Comparison of ENCODE assay signal across 18 cellular contexts in genomic region chr2:239498981-239499633, GRCh38.
DNase-seq lines count a peak whose midpoint lies in the region; TF ChIP-seq lines count a peak whose summit lies in the region.
"Had no signal": no experiment of that assay in that cellular context is flagged by ENCODE, and none has a peak within 500 bp of the region (broad histone marks: within the 10 kb centered on the region; RNA-seq: fewer than 3 reads in every experiment).

No MANE protein-coding gene starts in this region.

- POLR2A ChIA-PET in CD4-positive, alpha-beta memory T cell (lab: Charles Lee; ENCODE audit: partially characterized antibody): no interaction called here

- peaks cover 24% of the 10 kb centered on the region for H3K27me3 Mint-ChIP-seq in nephron (ENCODE audit: low read depth)
- H3K27me3 Mint-ChIP-seq in CD4-positive, alpha-beta memory T cell: peaks cover 2 to 4% of the 10 kb centered on the region in 2 donors
- peaks cover 6% of the 10 kb centered on the region for H3K27me3 Mint-ChIP-seq in type B pancreatic cell

- H3K9ac ChIP-seq in adipocyte (ENCODE audit: low read length): no peak overlapping the region
- H3K9ac ChIP-seq: BLaER1 had no signal

- H3K36me3 Mint-ChIP-seq in nephron (ENCODE audit: low read depth) (no peaks in the 10 kb centered on the region), type B pancreatic cell (no peaks in the 10 kb centered on the region)
- H3K36me3 Mint-ChIP-seq in CD4-positive, alpha-beta memory T cell: no peaks in the 10 kb centered on the region

- H3K4me1 Mint-ChIP-seq in nephron (peaks cover 40% of the 10 kb centered on the region), type B pancreatic cell (ENCODE audit: unreplicated experiment) (peaks cover 15% of the 10 kb centered on the region)
- no peaks in the 10 kb centered on the region for H3K4me1 Mint-ChIP-seq in CD4-positive, alpha-beta memory T cell

- TF ChIP-seq CTCF in nephron (IDR thresholded peaks at IDR 0.05; ENCODE audit: unreplicated experiment in 3 of 3): no peak
- no peak for TF ChIP-seq CTCF in type B pancreatic cell (conservative IDR thresholded peaks at IDR 0.05)

- intact Hi-C loops in CD4-positive, alpha-beta memory T cell (cut with micrococcal nuclease): no loop called here

- peaks cover 54% of the 10 kb centered on the region for H3K27me3 ChIP-seq in adipocyte (replicated peaks; ENCODE audit: control insufficient read depth, insufficient read depth, low read length)
- no peaks in the 10 kb centered on the region for H3K27me3 ChIP-seq in CD4-positive, alpha-beta memory T cell (ENCODE audit: insufficient read depth, low read length)
- H3K27me3 ChIP-seq: BLaER1 had no signal

- no peak overlapping the region for H3K27ac ChIP-seq in CD4-positive, alpha-beta memory T cell (ENCODE audit: low read depth, low read length)
- H3K27ac ChIP-seq: BLaER1, epithelial cell of prostate, SJCRH30 had no signal

- peaks cover 22% of the 10 kb centered on the region for H3K4me1 ChIP-seq in adipocyte (ENCODE audit: control insufficient read depth, insufficient read depth, low read length)
- no peaks in the 10 kb centered on the region for H3K4me1 ChIP-seq in CD4-positive, alpha-beta memory T cell (ENCODE audit: insufficient read depth, low read length)
- H3K4me1 ChIP-seq: SJCRH30 had no signal

- H3K27ac Mint-ChIP-seq in nephron: peak overlapping the region in 2 of 3 experiments; percentile 37 to 67
- no peak overlapping the region for H3K27ac Mint-ChIP-seq in CD4-positive, alpha-beta memory T cell
- no peak overlapping the region for H3K27ac Mint-ChIP-seq in type B pancreatic cell
- H3K27ac Mint-ChIP-seq: activated T-cell treated with anti-CD3 and anti-CD28 coated beads, Interleukin-2, amount 50 U/mL, for 24 hours had no signal

- H3K4me3 ChIP-seq in adipocyte (ENCODE audit: low read length): peak overlapping the region; percentile 18
- no peak overlapping the region for H3K4me3 ChIP-seq in CD4-positive, alpha-beta memory T cell (ENCODE audit: low read length in 2 of 2)
- H3K4me3 ChIP-seq: BLaER1, SJCRH30 had no signal

- CTCF ChIA-PET in CD4-positive, alpha-beta memory T cell (lab: Charles Lee; ENCODE audit: partially characterized antibody): no interaction called here

- no peaks in the 10 kb centered on the region for H3K9me3 ChIP-seq in adipocyte (ENCODE audit: control insufficient read depth, low read length)
- no peaks in the 10 kb centered on the region for H3K9me3 ChIP-seq in CD4-positive, alpha-beta memory T cell (ENCODE audit: control insufficient read depth in 1 of 2, low read length in 2 of 2)
- H3K9me3 ChIP-seq: SJCRH30 had no signal

- no peaks in the 10 kb centered on the region for H3K36me3 ChIP-seq in adipocyte (ENCODE audit: control insufficient read depth, insufficient read depth, low read length, severe bottlenecking)
- H3K36me3 ChIP-seq in CD4-positive, alpha-beta memory T cell (ENCODE audit: insufficient read depth, low read length): no peaks in the 10 kb centered on the region
- H3K36me3 ChIP-seq: BLaER1, SJCRH30 had no signal

- no peak overlapping the region for H3K4me3 Mint-ChIP-seq in nephron
- no peak overlapping the region for H3K4me3 Mint-ChIP-seq in CD4-positive, alpha-beta memory T cell
- H3K4me3 Mint-ChIP-seq in type B pancreatic cell: no peak overlapping the region
- H3K4me3 Mint-ChIP-seq: activated T-cell treated with anti-CD3 and anti-CD28 coated beads, Interleukin-2, amount 50 U/mL, for 24 hours; nephron progenitor cell had no signal

- no peak for DNase-seq in adipocyte (ENCODE audit: low read depth)
- peak; percentile 4 for DNase-seq in fibroblast of the conjunctiva (ENCODE audit: low read depth)
- peak; percentile 66 for DNase-seq in ureter (ENCODE audit: low spot score)
- DNase-seq in NCI-H1436 treated with DMSO at 0.1 percent for 48 hours (lab: John Stamatoyannopoulos, UW): no peak
- DNase-seq in CD4-positive, alpha-beta memory T cell: no peak
- no peak for DNase-seq in type B pancreatic cell (ENCODE audit: extremely low spot score, unreplicated experiment)
- no peak for DNase-seq in DMS53 treated with DMSO at 0.1 percent for 48 hours (lab: John Stamatoyannopoulos, UW; ENCODE audit: unreplicated experiment)
- DNase-seq: activated CD4-positive, alpha-beta T cell treated with anti-CD3 and anti-CD28 coated beads, Interleukin-2, amount 50 U/mL, for 1 hour; activated T-cell treated with anti-CD3 and anti-CD28 coated beads, Interleukin-2, amount 50 U/mL, for 24 hours; cortex of kidney; DND-41; NCI-H1105 treated with DMSO at 0.1 percent for 48 hours; NCI-H345; nephron progenitor cell; SJCRH30 had no signal

- H3K9me3 Mint-ChIP-seq in nephron (no peaks in the 10 kb centered on the region), type B pancreatic cell (no peaks in the 10 kb centered on the region)
- peaks cover 0 to 2% (median 0%) of the 10 kb centered on the region in 8 donors for H3K9me3 Mint-ChIP-seq in CD4-positive, alpha-beta memory T cell
- H3K9me3 Mint-ChIP-seq: activated T-cell treated with anti-CD3 and anti-CD28 coated beads, Interleukin-2, amount 50 U/mL, for 24 hours had no signal

Comparison
In these comparisons a context has a peak if more than half of its experiments do, and no peak if none do; other contexts are left out.
1. DNase-seq: peak in fibroblast of the conjunctiva (single experiment) and ureter (single experiment); none in adipocyte (single experiment), NCI-H1436 treated with DMSO at 0.1 percent for 48 hours (single experiment), CD4-positive, alpha-beta memory T cell (0 of 5), type B pancreatic cell (single experiment) and DMS53 treated with DMSO at 0.1 percent for 48 hours (single experiment).
2. H3K27ac Mint-ChIP-seq: peak in nephron (2 of 3); none in CD4-positive, alpha-beta memory T cell (0 of 7) and type B pancreatic cell (single experiment).